8 cellular contexts compared by ENCODE assay signal in genomic region chr11:106087815-106088435, GRCh38. TPM values are rescaled to one million over a fixed set of nuclear protein-coding genes. Genes with fewer than 3 reads are reported as not detected.
A peak's percentile ranks its signal among the peaks of the same experiment; 100 is the strongest.
DNase-seq lines count a peak whose midpoint lies in the region; ATAC-seq and TF ChIP-seq lines count a peak whose summit lies in the region.

No MANE protein-coding gene starts in this region.

- H3K36me3 ChIP-seq in trophoblast cell (ENCODE audit: control insufficient read depth in 1 of 2, insufficient read depth in 2 of 2, low read length in 2 of 2): peaks cover 0 to 5% of the 10 kb centered on the region in 2 experiments

- H2BK5ac ChIP-seq in trophoblast cell (ENCODE audit: low read depth, low read length, poor library complexity): no peak overlapping the region

- H2AK5ac ChIP-seq in trophoblast cell (ENCODE audit: low read length): no peak overlapping the region

- no peak overlapping the region for H4K8ac ChIP-seq in trophoblast cell (ENCODE audit: low read depth, low read length)

- no CpG with 5 or more reads among the region's 9 CpGs for WGBS in trophoblast cell (ENCODE audit: extremely low coverage, insufficient coverage, insufficient read length)

- no peak overlapping the region for H3K18ac ChIP-seq in trophoblast cell (ENCODE audit: low read length)

- H3K4me2 ChIP-seq in trophoblast cell (ENCODE audit: low read length): no peak overlapping the region

- no peaks in the 10 kb centered on the region for H3K79me1 ChIP-seq in trophoblast cell (ENCODE audit: low read length)

- no peak overlapping the region for H2AFZ ChIP-seq in trophoblast cell (ENCODE audit: insufficient read depth, low read length, poor library complexity)

- no peak overlapping the region for H3K9ac ChIP-seq in trophoblast cell (ENCODE audit: low read length)

- no peak overlapping the region for H3K4me3 ChIP-seq in trophoblast cell (ENCODE audit: low read depth, low read length)

- CTCF ChIA-PET in HEK293T (lab: Yijun Ruan, JAX): interaction anchor here (1.3 to 1.6 kb wide), 3 partner anchors 9 to 39 kb away, joined by 4 to 5 read pairs (median 5); partner anchors contain the start of genes AASDHPPT and KBTBD3

- H3K27ac ChIP-seq in foreskin keratinocyte: no peak overlapping the region
- no peak overlapping the region for H3K27ac ChIP-seq in trophoblast cell (ENCODE audit: low read depth, low read length)

- H3K9me3 ChIP-seq in trophoblast cell (ENCODE audit: insufficient read depth, low read depth, low read length): no peaks in the 10 kb centered on the region

- H3K23ac ChIP-seq in trophoblast cell (ENCODE audit: low read length): no peak overlapping the region

- POLR2A ChIA-PET in HEK293T (lab: Yijun Ruan, JAX): no interaction called here

- no peaks in the 10 kb centered on the region for H3K79me2 ChIP-seq in trophoblast cell (ENCODE audit: control insufficient read depth, insufficient read depth, low read length, poor library complexity)

- no peak overlapping the region for H4K91ac ChIP-seq in trophoblast cell (ENCODE audit: low read depth, low read length)

- H3K4ac ChIP-seq in trophoblast cell (ENCODE audit: low read depth, low read length): no peak overlapping the region

- ATAC-seq in foreskin keratinocyte: peak; percentile 57
- ATAC-seq in GM19452 (IDR thresholded peaks at IDR 0.05; ENCODE audit: unreplicated experiment): no peak
- no peak for ATAC-seq in HG03521 (IDR thresholded peaks at IDR 0.05; ENCODE audit: unreplicated experiment)

- DNase-seq in ELF-1 (ENCODE audit: low read depth, low spot score) (peak; percentile 4), HEK293T (ENCODE audit: extremely low spot score) (peak; percentile 25), NOMO-1 (lab: John Stamatoyannopoulos, UW; ENCODE audit: unreplicated experiment in 2 of 2) (peak; percentile 37 to 46), foreskin keratinocyte (peak in 1 of 2 donors; percentile 26), trophoblast cell (peak; percentile 55 to 85)
- DNase-seq in activated T-cell treated with anti-CD3 and anti-CD28 coated beads, Interleukin-2, amount 50 U/mL, for 48 hours: peak; percentile 50 to 59

- TF ChIP-seq CTCF in foreskin keratinocyte (conservative IDR thresholded peaks at IDR 0.05): peak; percentile 94

- no peak overlapping the region for H3K14ac ChIP-seq in trophoblast cell (ENCODE audit: low read length)

- H2BK120ac ChIP-seq in trophoblast cell (ENCODE audit: insufficient read depth, low read length, poor library complexity): no peak overlapping the region

- no peak overlapping the region for H2BK12ac ChIP-seq in trophoblast cell (ENCODE audit: low read length)

- H3K27me3 ChIP-seq in foreskin keratinocyte (no peaks in the 10 kb centered on the region), trophoblast cell (ENCODE audit: insufficient read depth, low read length) (no peaks in the 10 kb centered on the region)

- H4K12ac ChIP-seq in trophoblast cell (ENCODE audit: low read depth, low read length): no peak overlapping the region

- H3K4me1 ChIP-seq in foreskin keratinocyte (peaks cover 22% of the 10 kb centered on the region), trophoblast cell (ENCODE audit: control insufficient read depth in 1 of 2, insufficient read depth in 2 of 2, low read length in 2 of 2) (no peaks in the 10 kb centered on the region)

TF ChIP-seq in HEK293T, 16 proteins besides CTCF, POLR2A, EP300 and RAD21:
- TF ChIP-seq ARNT (IDR thresholded peaks at IDR 0.05): no peak

RNA-seq across cellular contexts. Expression of gene AASDHPPT, which starts 10.5 kb away (rescaled TPM):
- total RNA-seq in foreskin keratinocyte: 42.7 and 43.4 TPM in 2 replicates
- polyA plus RNA-seq in foreskin keratinocyte: 16.0 and 20.5 TPM in 2 replicates
- 17.3 and 19.2 TPM in 2 replicates for polyA plus RNA-seq in trophoblast cell (2013)

RNA-seq across cellular contexts. Expression of gene KBTBD3, which starts 10.8 kb away (rescaled TPM):
- 2.9 and 4.3 TPM in 2 replicates for total RNA-seq in foreskin keratinocyte
- 3.4 and 6.3 TPM in 2 replicates for polyA plus RNA-seq in foreskin keratinocyte
- polyA plus RNA-seq in trophoblast cell (2013): 2.0 and 2.8 TPM in 2 replicates
